ENCODE assay signal across 22 cellular contexts in genomic region chr4:98614655-98615054, GRCh38. TPM values are rescaled to one million over a fixed set of nuclear protein-coding genes. Genes with fewer than 3 reads are reported as not detected.
A peak's percentile ranks its signal among the peaks of the same experiment; 100 is the strongest.
DNase-seq lines count a peak whose midpoint lies in the region; ATAC-seq, FAIRE-seq and TF ChIP-seq lines count a peak whose summit lies in the region.
"Had no signal": no experiment of that assay in that cellular context is flagged by ENCODE, and none has a peak within 500 bp of the region (broad histone marks: within the 10 kb centered on the region; RNA-seq: fewer than 3 reads in every experiment).

No MANE protein-coding gene starts in this region.

- H3K27me3 Mint-ChIP-seq in HFFc6 (ENCODE audit: insufficient read depth), result no peaks in the 10 kb centered on the region; the same call in 1 of the 2 replicates
- H3K27me3 Mint-ChIP-seq: CD4-positive, alpha-beta memory T cell had no signal

- H3K27me3 ChIP-seq in bronchial epithelial cell (ENCODE audit: control insufficient read depth, insufficient read depth, low read length) (no peaks in the 10 kb centered on the region), keratinocyte (ENCODE audit: control insufficient read depth, extremely low read depth, insufficient read depth, low read length) (no peaks in the 10 kb centered on the region)
- H3K27me3 ChIP-seq: BLaER1, MG63 had no signal

- H3K36me3 ChIP-seq in bronchial epithelial cell (ENCODE audit: control insufficient read depth, insufficient read depth, low read length), result peaks cover 1% of the 10 kb centered on the region
- H3K36me3 ChIP-seq in keratinocyte (ENCODE audit: control insufficient read depth in 2 of 2, extremely low read depth in 1 of 2, insufficient read depth in 2 of 2, low read length in 2 of 2), result peaks cover 0 to under 1% of the 10 kb centered on the region in 2 experiments
- H3K36me3 ChIP-seq: BLaER1, MG63 had no signal

- no peak overlapping the region for H3K9ac ChIP-seq in keratinocyte (ENCODE audit: control insufficient read depth, extremely low read depth, insufficient read depth, low read length)
- H3K9ac ChIP-seq: BLaER1 had no signal

- peaks cover 95% of the 10 kb centered on the region for H3K4me1 Mint-ChIP-seq in HFFc6 (ENCODE audit: low read depth)

- no peak for TF ChIP-seq CTCF in HFFc6 (IDR thresholded peaks at IDR 0.05)
- TF ChIP-seq CTCF in bronchial epithelial cell (IDR thresholded peaks at IDR 0.05; ENCODE audit: insufficient read depth, low read length, severe bottlenecking), result no peak
- no peak for TF ChIP-seq CTCF in keratinocyte (optimal IDR thresholded peaks at IDR 0.05 in 1 of 3, IDR thresholded peaks at IDR 0.05 in 1 of 3, conservative IDR thresholded peaks at IDR 0.05 in 1 of 3; ENCODE audit: extremely low read depth in 1 of 3, insufficient read depth in 2 of 3, low read length in 3 of 3)

- H3K9me1 ChIP-seq in keratinocyte (ENCODE audit: control insufficient read depth, extremely low read depth, insufficient read depth, low read length), result no peaks in the 10 kb centered on the region

- H3K79me2 ChIP-seq in keratinocyte (ENCODE audit: control insufficient read depth, insufficient read depth, low read length), result peaks cover 96% of the 10 kb centered on the region

- dilution Hi-C loops in keratinocyte (cut with MboI; ENCODE audit: extremely low pct_ligation_motif_present, low sequenced_read_pairs), result no loop called here

- H3K36me3 Mint-ChIP-seq in HFFc6 (ENCODE audit: low read depth), result no peaks in the 10 kb centered on the region
- H3K36me3 Mint-ChIP-seq: CD4-positive, alpha-beta memory T cell had no signal

- peak overlapping the region; percentile 40 for H3K4me3 Mint-ChIP-seq in HFFc6

- peak; percentile 58 for DNase-seq in AG08395 (ENCODE audit: low spot score)
- DNase-seq in HFFc6, result peak; percentile 42
- no peak for DNase-seq in bronchial epithelial cell (ENCODE audit: low read depth)
- no peak for DNase-seq in keratinocyte (ENCODE audit: low read depth, low spot score)
- DNase-seq in activated gamma-delta T cell (lab: John Stamatoyannopoulos, UW), result no peak
- no peak for DNase-seq in stimulated activated CD4-positive, alpha-beta T cell treated with anti-CD3 and anti-CD28 coated beads, Interleukin-4, amount 100 ng/mL, for 4 hours
- DNase-seq: 8988T; CD4-positive, alpha-beta memory T cell; DMS79; Kasumi-1; MG63; NCI-H1048; NCI-H1436 treated with DMSO at 0.1 percent for 48 hours; NCI-H2029 treated with DMSO at 0.1 percent for 48 hours; NCI-H2171; NCI-H69; NK-92 treated with Interleukin-12 subunit alpha and Interleukin-12 subunit beta, amount 100 ng/mL, for 24 hours; Right ventricle myocardium superior had no signal

- no peak for ATAC-seq in esophagus mucosa
- no peak for ATAC-seq in HG02981 (IDR thresholded peaks at IDR 0.05; ENCODE audit: unreplicated experiment)

- H3K27ac Mint-ChIP-seq in HFFc6, result peak overlapping the region; percentile 59

- H3K9me3 Mint-ChIP-seq in HFFc6, result no peaks in the 10 kb centered on the region
- H3K9me3 Mint-ChIP-seq: CD4-positive, alpha-beta memory T cell had no signal

- H3K27ac ChIP-seq in keratinocyte (ENCODE audit: control insufficient read depth, insufficient read depth, low read length), result no peak overlapping the region
- H3K27ac ChIP-seq: BLaER1 had no signal

- H3K4me3 ChIP-seq in bronchial epithelial cell (ENCODE audit: low read depth, low read length) (no peak overlapping the region), keratinocyte (ENCODE audit: control insufficient read depth in 2 of 3, extremely low read depth in 1 of 3, insufficient read depth in 2 of 3, low read depth in 1 of 3, low read length in 3 of 3) (no peak overlapping the region)
- H3K4me3 ChIP-seq: BLaER1, MG63 had no signal

- H3K9me3 ChIP-seq in keratinocyte (ENCODE audit: control insufficient read depth, low read depth, low read length), result no peaks in the 10 kb centered on the region
- H3K9me3 ChIP-seq: BLaER1, MG63 had no signal

- FAIRE-seq in bronchial epithelial cell (lab: Jason Lieb, UNC) (peak; percentile 28), keratinocyte (lab: Jason Lieb, UNC) (peak; percentile 26)

- no peaks in the 10 kb centered on the region for H4K20me1 ChIP-seq in keratinocyte (ENCODE audit: control insufficient read depth, extremely low read depth, insufficient read depth, low read length)
- H4K20me1 ChIP-seq: BLaER1 had no signal

- H3K4me1 ChIP-seq in keratinocyte (ENCODE audit: control insufficient read depth, extremely low read depth, insufficient read depth, low read length), result no peaks in the 10 kb centered on the region
- H3K4me1 ChIP-seq: BLaER1 had no signal

- no peak overlapping the region for H3K4me2 ChIP-seq in keratinocyte (ENCODE audit: control insufficient read depth, extremely low read depth, insufficient read depth, low read depth, low read length)
- H3K4me2 ChIP-seq: BLaER1 had no signal

- H2AFZ ChIP-seq in keratinocyte (ENCODE audit: control insufficient read depth, low read length), result no peak overlapping the region

RNA-seq across cellular contexts. Expression of gene TSPAN5, which starts 43.8 kb away (rescaled TPM):
- 10 to 100 TPM; 59.6 to 75.4 (median 67.6) TPM for total RNA-seq in HFFc6 (2021; fragmentation: NEBNext Ultra II Directional; extraction: Animal tissue kit (Norgen Biotek cat#: 25700))
- total RNA-seq in bronchial epithelial cell (12.7 and 13.7 TPM in 2 replicates), esophagus mucosa (12.9 TPM)
- 28.0 to 45.5 TPM (median 45.0 TPM) in 3 replicates for polyA plus RNA-seq in keratinocyte
- 4.8 TPM for polyA plus RNA-seq in keratinocyte (2011; ENCODE audit: low read depth)
- 20.1 and 29.1 TPM in 2 replicates for polyA plus RNA-seq in keratinocyte (2011; cell fraction: cytosol; rRNA removed)
- polyA plus RNA-seq in keratinocyte (2011; cell fraction: nucleus; rRNA removed), result 35.0 and 36.3 TPM in 2 replicates
- polyA plus RNA-seq in keratinocyte (2012; ENCODE audit: low replicate concordance), result 11.1 and 33.6 TPM in 2 replicates
- polyA minus RNA-seq in keratinocyte, result 26.0 to 43.1 TPM (median 28.7 TPM) in 3 replicates
- 25.5 TPM for polyA minus RNA-seq in keratinocyte (2011; cell fraction: cytosol; rRNA and poly(A)+ RNA removed)
- 22.2 and 39.9 TPM in 2 replicates for polyA minus RNA-seq in keratinocyte (2011; cell fraction: nucleus; rRNA and poly(A)+ RNA removed)
- total RNA-seq: OCI-LY7 had no signal

Comparison
In these comparisons a context has a peak if more than half of its experiments do, and no peak if none do; other contexts are left out.
1. DNase-seq: peak in AG08395 (single experiment) and HFFc6 (single experiment); none in bronchial epithelial cell (single experiment), keratinocyte (single experiment), activated gamma-delta T cell (single experiment) and stimulated activated CD4-positive, alpha-beta T cell treated with anti-CD3 and anti-CD28 coated beads, Interleukin-4, amount 100 ng/mL, for 4 hours (0 of 2).